ENCODE assay signal across 8 cellular contexts in genomic region chr9:129320575-129321311, GRCh38.
A peak's percentile ranks its signal among the peaks of the same experiment; 100 is the strongest.
DNase-seq lines count a peak whose midpoint lies in the region; ATAC-seq and TF ChIP-seq lines count a peak whose summit lies in the region.

No MANE protein-coding gene starts in this region.

- peak overlapping the region; percentile 76 for H3K4me3 Mint-ChIP-seq in endothelial cell (ENCODE audit: unreplicated experiment)

- no peak for ATAC-seq in HG03196 (IDR thresholded peaks at IDR 0.05; ENCODE audit: unreplicated experiment)

- H3K9me3 Mint-ChIP-seq in endothelial cell (ENCODE audit: unreplicated experiment): no peaks in the 10 kb centered on the region

- peak; percentile 40 for DNase-seq in COLO668 (lab: John Stamatoyannopoulos, UW; ENCODE audit: unreplicated experiment)
- peak; percentile 65 for DNase-seq in NCI-H510A (lab: John Stamatoyannopoulos, UW)
- peak; percentile 20 for DNase-seq in activated CD8-positive, alpha-beta memory T cell treated with anti-CD3 and anti-CD28 coated beads, Interleukin-2, amount 50 U/mL, for 1 hour (ENCODE audit: extremely low read depth)
- no peak for DNase-seq in endothelial cell (ENCODE audit: low spot score)
- DNase-seq in medulla oblongata (ENCODE audit: extremely low spot score): peak; percentile 84
- DNase-seq in stimulated activated CD8-positive, alpha-beta memory T cell treated with anti-CD3 and anti-CD28 coated beads, Interleukin-7, amount 100 ng/mL, for 4 hours (ENCODE audit: low read depth in 2 of 2): peak; percentile 17

- no peaks in the 10 kb centered on the region for H3K9me3 ChIP-seq in HEK293 (ENCODE audit: control insufficient read depth, insufficient read depth, low read depth, low read length)

- peaks cover 1% of the 10 kb centered on the region for H3K27me3 Mint-ChIP-seq in endothelial cell (ENCODE audit: unreplicated experiment)

- H3K27ac Mint-ChIP-seq in endothelial cell (ENCODE audit: unreplicated experiment): no peak overlapping the region

- peaks cover 5% of the 10 kb centered on the region for H3K4me1 Mint-ChIP-seq in endothelial cell (ENCODE audit: unreplicated experiment)

- TF ChIP-seq CTCF in HEK293 (tag by site-specific recombination; IDR thresholded peaks at IDR 0.05) (no peak), endothelial cell (IDR thresholded peaks at IDR 0.05; ENCODE audit: unreplicated experiment) (no peak)

- peak overlapping the region; percentile 54; the same call in 1 of the 2 replicates for H3K27ac ChIP-seq in HEK293 (ENCODE audit: extremely low read depth, low read depth, low read length)

- CTCF ChIA-PET in HEK293 (lab: Yijun Ruan, JAX): interaction anchor here (0.7 kb wide), 1 partner anchor 411 kb away, joined by 4 read pairs; no protein-coding TSS in a partner anchor

- H3K36me3 Mint-ChIP-seq in endothelial cell (ENCODE audit: low read depth, unreplicated experiment): no peaks in the 10 kb centered on the region

- no peaks in the 10 kb centered on the region for H3K36me3 ChIP-seq in HEK293 (ENCODE audit: control insufficient read depth in 2 of 2, insufficient read depth in 1 of 2, low read length in 2 of 2)

- POLR2A ChIA-PET in HEK293 (lab: Yijun Ruan, JAX): interaction anchor here (0.7 to 1.2 kb wide), 4 partner anchors 14 to 143 kb away, joined by 3 to 4 read pairs (median 3); partner anchors contain the start of gene IER5L

- no peak overlapping the region for H3K4me3 ChIP-seq in HEK293 (ENCODE audit: low read depth, low read length)

- H3K4me1 ChIP-seq in HEK293 (ENCODE audit: control insufficient read depth, insufficient read depth, low read length): peaks cover 2% of the 10 kb centered on the region

TF ChIP-seq in HEK293, 187 proteins besides CTCF, POLR2A, EP300 and RAD21:
- TF ChIP-seq ZBTB8A (tag by site-specific recombination; IDR thresholded peaks at IDR 0.05) (peak; percentile 20; the same call in 1 of the 2 replicates), GFI1B (tag by site-specific recombination; IDR thresholded peaks at IDR 0.05) (no peak)
